Comparison of ENCODE assay signal across 16 cellular contexts in the genomic region with DNA sequence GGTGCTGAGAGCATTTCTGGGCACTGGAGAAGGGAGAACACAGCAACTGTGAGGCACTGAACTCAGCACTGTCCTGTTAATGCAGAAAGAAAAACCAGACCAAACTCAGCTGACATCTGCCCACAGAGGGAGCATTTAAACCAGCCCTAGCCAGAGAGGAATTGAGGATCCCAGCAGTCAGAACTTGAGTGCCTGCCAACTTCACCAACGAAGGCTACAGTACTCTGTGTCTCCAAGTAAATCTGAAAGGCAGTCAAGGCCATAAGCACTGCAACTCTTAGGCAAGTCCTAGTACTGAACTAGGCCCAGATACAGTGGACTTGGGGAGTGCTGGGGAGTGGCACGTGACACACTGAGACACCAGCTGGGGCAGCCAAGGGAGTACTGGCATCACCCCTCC.
DNase-seq lines count a peak whose midpoint lies in the region; ATAC-seq, FAIRE-seq and TF ChIP-seq lines count a peak whose summit lies in the region.
"Had no signal": no experiment of that assay in that cellular context is flagged by ENCODE, and none has a peak within 500 bp of the region (broad histone marks: within the 10 kb centered on the region; RNA-seq: fewer than 3 reads in every experiment).

No MANE protein-coding gene starts in this region.

- no peak for FAIRE-seq in HepG2 (lab: Jason Lieb, UNC)

- CTCF ChIA-PET in HepG2 (lab: Yijun Ruan, JAX; ENCODE audit: low intra/inter-chr PET ratio, low total read pairs), result no interaction called here
- CTCF ChIA-PET in mammary epithelial cell (lab: Charles Lee; ENCODE audit: low non-redundant PET), result no interaction called here

- POLR2A ChIA-PET in HepG2 (lab: Yijun Ruan, JAX), result no interaction called here

- H3K79me2 ChIP-seq in HepG2 (ENCODE audit: insufficient read depth, low read length) (no peaks in the 10 kb centered on the region), mammary epithelial cell (ENCODE audit: insufficient read depth, low read length) (no peaks in the 10 kb centered on the region)

- TF ChIP-seq CTCF in HepG2 (CRISPR knock-in tag; IDR thresholded peaks at IDR 0.05), result no peak
- no peak for TF ChIP-seq CTCF in right lobe of liver (IDR thresholded peaks at IDR 0.05)
- TF ChIP-seq CTCF in mammary epithelial cell (conservative IDR thresholded peaks at IDR 0.05 in 1 of 2, IDR thresholded peaks at IDR 0.05 in 1 of 2; ENCODE audit: extremely low read depth in 1 of 2, insufficient read depth in 1 of 2, low read depth in 1 of 2, low read length in 2 of 2), result no peak
- no peak for TF ChIP-seq CTCF in nephron progenitor cell (IDR thresholded peaks at IDR 0.05)
- TF ChIP-seq CTCF in CD14-positive monocyte (IDR thresholded peaks at IDR 0.05), result no peak

- H3K4me3 ChIP-seq in HepG2 (replicated peaks in 1 of 3; ENCODE audit: insufficient read depth in 1 of 3, low read depth in 2 of 3, low read length in 3 of 3) (no peak overlapping the region), right lobe of liver (no peak overlapping the region), mammary epithelial cell (replicated peaks in 1 of 3; ENCODE audit: insufficient read depth in 1 of 3, low read depth in 2 of 3, low read length in 3 of 3) (no peak overlapping the region)
- H3K4me3 ChIP-seq: esophagus muscularis mucosa had no signal

- H4K20me1 ChIP-seq in HepG2 (ENCODE audit: insufficient read depth, low read length) (no peaks in the 10 kb centered on the region), mammary epithelial cell (ENCODE audit: insufficient read depth, low read length) (no peaks in the 10 kb centered on the region)

- intact Hi-C loops in HepG2 (cut with micrococcal nuclease; ENCODE audit: unreplicated experiment), result no loop called here
- intact Hi-C loops in right lobe of liver (cut with DNase I), result no loop called here
- intact Hi-C loops in mammary epithelial cell (cut with micrococcal nuclease), result no loop called here
- intact Hi-C loops in left ventricle myocardium superior (cut with micrococcal nuclease), result no loop called here
- intact Hi-C loops in CD14-positive monocyte (cut with micrococcal nuclease), result no loop called here

- H3K9me3 ChIP-seq in HepG2 (ENCODE audit: low read length) (peaks cover 10% of the 10 kb centered on the region), right lobe of liver (no peaks in the 10 kb centered on the region), mammary epithelial cell (replicated peaks; ENCODE audit: insufficient read depth, low read length) (no peaks in the 10 kb centered on the region)

- in situ Hi-C loops in HepG2 (cut with HindIII; ENCODE audit: extremely low pct_ligation_motif_present, low pct_unique_long_range_greater_than_20kb), result no loop called here
- in situ Hi-C loops in mammary epithelial cell (cut with MboI; ENCODE audit: low sequenced_read_pairs in 2 of 2), result no loop called here

- no peak for TF ChIP-seq POLR2A in HepG2 (IDR thresholded peaks at IDR 0.05; ENCODE audit: insufficient read depth in 1 of 2, low read depth in 2 of 2, low read length in 2 of 2)
- no peak for TF ChIP-seq POLR2A in right lobe of liver (IDR thresholded peaks at IDR 0.05)

- peaks cover 22% of the 10 kb centered on the region for H3K4me1 ChIP-seq in HepG2 (ENCODE audit: insufficient read depth, low read length)
- H3K4me1 ChIP-seq in right lobe of liver, result no peaks in the 10 kb centered on the region
- peaks cover 3% of the 10 kb centered on the region for H3K4me1 ChIP-seq in mammary epithelial cell (ENCODE audit: insufficient read depth, low read length)
- H3K4me1 ChIP-seq: esophagus muscularis mucosa had no signal

- H3K9me3 Mint-ChIP-seq in nephron progenitor cell (peaks cover 39% of the 10 kb centered on the region), CD14-positive monocyte (peaks cover 9 to 31% (median 18%) of the 10 kb centered on the region in 7 donors)

- H2AFZ ChIP-seq in HepG2 (ENCODE audit: low read length) (no peak overlapping the region), mammary epithelial cell (ENCODE audit: low read depth, low read length) (no peak overlapping the region)

- H3K4me3 Mint-ChIP-seq in nephron progenitor cell (no peak overlapping the region), CD14-positive monocyte (no peak overlapping the region)
- H3K4me3 Mint-ChIP-seq: brain; IgD-negative memory B cell; natural killer cell treated with Interleukin-12 subunit alpha and Interleukin-12 subunit beta and Interleukin-15 and Interleukin-18, amount 100 ng/mL, for 72 hours had no signal

- H3K27me3 ChIP-seq in HepG2 (ENCODE audit: control insufficient read depth in 1 of 2, insufficient read depth in 2 of 2, low read length in 2 of 2) (no peaks in the 10 kb centered on the region), right lobe of liver (no peaks in the 10 kb centered on the region), mammary epithelial cell (ENCODE audit: insufficient read depth, low read length) (no peaks in the 10 kb centered on the region)
- H3K27me3 ChIP-seq: esophagus muscularis mucosa had no signal

- H3K27ac ChIP-seq in HepG2 (ENCODE audit: extremely low read length, insufficient read depth, low read length), result no peak overlapping the region
- no peak overlapping the region for H3K27ac ChIP-seq in right lobe of liver
- no peak overlapping the region for H3K27ac ChIP-seq in mammary epithelial cell (ENCODE audit: insufficient read depth, low read depth, low read length)
- H3K27ac ChIP-seq: esophagus muscularis mucosa had no signal

- H3K27me3 Mint-ChIP-seq in nephron progenitor cell (ENCODE audit: low read depth, poor library complexity) (no peaks in the 10 kb centered on the region), CD14-positive monocyte (ENCODE audit: low read depth in 3 of 3) (no peaks in the 10 kb centered on the region)
- H3K27me3 Mint-ChIP-seq: brain; IgD-negative memory B cell; natural killer cell treated with Interleukin-12 subunit alpha and Interleukin-12 subunit beta and Interleukin-15 and Interleukin-18, amount 100 ng/mL, for 72 hours had no signal

- peaks cover 27% of the 10 kb centered on the region for H3K36me3 Mint-ChIP-seq in nephron progenitor cell (ENCODE audit: low read depth)
- H3K36me3 Mint-ChIP-seq in CD14-positive monocyte, result no peaks in the 10 kb centered on the region

- BruUV-seq in HepG2 (replicated peaks; lab: Mats Ljungman, UMichigan) (no TSS peak), mammary epithelial cell (replicated peaks; lab: Mats Ljungman, UMichigan) (no TSS peak)

- H3K9ac ChIP-seq in HepG2 (ENCODE audit: insufficient read depth, low read depth, low read length), result no peak overlapping the region
- no peak overlapping the region for H3K9ac ChIP-seq in mammary epithelial cell (ENCODE audit: insufficient read depth, low read length)

- 83% methylated on average over 2 of the region's 2 CpGs for WGBS in HepG2 (ENCODE audit: low lambda C conversion rate)
- WGBS in right lobe of liver (ENCODE audit: insufficient coverage, low coverage, low lambda C conversion rate, missing lambda C conversion rate), result 33% methylated on average over 1 of the region's 2 CpGs
- 100% methylated on average over 1 of the region's 2 CpGs for WGBS in mammary epithelial cell (ENCODE audit: low coverage, missing lambda C conversion rate)

- no peak for TF ChIP-seq EP300 in HepG2 (IDR thresholded peaks at IDR 0.05; ENCODE audit: low read depth in 2 of 2, low read length in 2 of 2)
- TF ChIP-seq EP300 in HepG2 (CRISPR knock-in tag; IDR thresholded peaks at IDR 0.05; ENCODE audit: borderline replicate concordance), result no peak

- no peak overlapping the region for H3K27ac Mint-ChIP-seq in nephron progenitor cell
- no peak overlapping the region for H3K27ac Mint-ChIP-seq in CD14-positive monocyte
- H3K27ac Mint-ChIP-seq: IgD-negative memory B cell; natural killer cell treated with Interleukin-12 subunit alpha and Interleukin-12 subunit beta and Interleukin-15 and Interleukin-18, amount 100 ng/mL, for 72 hours had no signal

- H3K4me2 ChIP-seq in HepG2 (ENCODE audit: low read depth, low read length) (no peak overlapping the region), mammary epithelial cell (ENCODE audit: insufficient read depth, low read depth, low read length) (no peak overlapping the region)

- dilution Hi-C loops in mammary epithelial cell (cut with HindIII; ENCODE audit: low sequenced_read_pairs), result no loop called here

- no peak for TF ChIP-seq RAD21 in HepG2 (CRISPR knock-in tag; IDR thresholded peaks at IDR 0.05)

- DNase-seq in HepG2 (ENCODE audit: low spot score), result no peak
- DNase-seq in right lobe of liver, result no peak
- peak; percentile 8 for DNase-seq in mammary epithelial cell
- no peak for DNase-seq in left ventricle myocardium superior
- DNase-seq in activated CD4-positive, alpha-beta T cell treated with anti-CD3 and anti-CD28 coated beads, Interleukin-2, amount 50 U/mL, for 48 hours, result no peak
- DNase-seq in nephron progenitor cell, result no peak
- no peak for DNase-seq in NCI-H2196 (lab: John Stamatoyannopoulos, UW; ENCODE audit: unreplicated experiment)
- no peak for DNase-seq in CD14-positive monocyte (ENCODE audit: low spot score)
- DNase-seq: activated effector memory CD4-positive, alpha-beta T cell treated with Interleukin-2 at 50 U/mL for 16 hours; EL; NCI-H1048; T-helper 1 cell had no signal

- ATAC-seq in HepG2 (peak; percentile 24), right lobe of liver (no peak), left ventricle myocardium superior (peak; percentile 84)
- ATAC-seq: natural killer cell treated with Interleukin-12 subunit alpha and Interleukin-12 subunit beta and Interleukin-15 and Interleukin-18, amount 100 ng/mL, for 72 hours had no signal

- H3K4me1 Mint-ChIP-seq in nephron progenitor cell (peaks cover 4% of the 10 kb centered on the region), CD14-positive monocyte (no peaks in the 10 kb centered on the region)

- no peaks in the 10 kb centered on the region for H3K36me3 ChIP-seq in HepG2 (replicated peaks in 1 of 2; ENCODE audit: control insufficient read depth in 1 of 2, insufficient read depth in 2 of 2, low read length in 2 of 2)
- H3K36me3 ChIP-seq in right lobe of liver, result no peaks in the 10 kb centered on the region
- no peaks in the 10 kb centered on the region for H3K36me3 ChIP-seq in mammary epithelial cell (ENCODE audit: insufficient read depth, low read length)

TF ChIP-seq in HepG2, 621 proteins besides CTCF, POLR2A, EP300 and RAD21 (continues in another document):
- no peak for TF ChIP-seq SIX4 (CRISPR knock-in tag; IDR thresholded peaks at IDR 0.05)
- TF ChIP-seq, protein P1, sequence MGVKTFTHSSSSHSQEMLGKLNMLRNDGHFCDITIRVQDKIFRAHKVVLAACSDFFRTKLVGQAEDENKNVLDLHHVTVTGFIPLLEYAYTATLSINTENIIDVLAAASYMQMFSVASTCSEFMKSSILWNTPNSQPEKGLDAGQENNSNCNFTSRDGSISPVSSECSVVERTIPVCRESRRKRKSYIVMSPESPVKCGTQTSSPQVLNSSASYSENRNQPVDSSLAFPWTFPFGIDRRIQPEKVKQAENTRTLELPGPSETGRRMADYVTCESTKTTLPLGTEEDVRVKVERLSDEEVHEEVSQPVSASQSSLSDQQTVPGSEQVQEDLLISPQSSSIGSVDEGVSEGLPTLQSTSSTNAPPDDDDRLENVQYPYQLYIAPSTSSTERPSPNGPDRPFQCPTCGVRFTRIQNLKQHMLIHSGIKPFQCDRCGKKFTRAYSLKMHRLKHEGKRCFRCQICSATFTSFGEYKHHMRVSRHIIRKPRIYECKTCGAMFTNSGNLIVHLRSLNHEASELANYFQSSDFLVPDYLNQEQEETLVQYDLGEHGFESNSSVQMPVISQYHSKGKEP (CRISPR knock-in tag; IDR thresholded peaks at IDR 0.05), result no peak
- TF ChIP-seq SIN3A (IDR thresholded peaks at IDR 0.05; ENCODE audit: borderline replicate concordance, low read depth, low read length), result no peak

Comparison
In these comparisons a context has a peak if more than half of its experiments do, and no peak if none do; other contexts are left out.
1. ATAC-seq: peak in HepG2 (single experiment) and left ventricle myocardium superior (single experiment); none in right lobe of liver (0 of 4).